15 cellular contexts compared by ENCODE assay signal in the genomic region with DNA sequence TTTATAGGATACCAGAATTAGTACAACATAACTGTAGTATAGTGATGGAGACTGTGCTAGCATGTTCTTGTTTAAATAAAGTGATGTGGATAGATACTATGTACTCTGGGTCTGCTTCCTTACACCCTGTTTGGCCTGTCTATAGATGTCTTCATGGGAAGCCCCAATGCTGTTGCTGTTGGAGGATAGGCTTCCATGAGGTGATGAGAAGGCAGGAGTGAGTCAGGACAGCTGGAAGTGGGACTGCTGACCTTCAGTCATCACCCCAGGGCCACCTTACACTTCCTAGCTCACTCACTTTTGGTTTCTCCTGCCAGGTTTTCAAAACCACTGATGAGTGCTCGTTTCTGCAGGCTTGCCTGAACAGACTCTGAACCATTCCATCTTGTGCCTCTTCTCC. TPM values are rescaled to one million over a fixed set of nuclear protein-coding genes. Genes with fewer than 3 reads are reported as not detected.
DNase-seq lines count a peak whose midpoint lies in the region; ATAC-seq and TF ChIP-seq lines count a peak whose summit lies in the region.
"Had no signal": no experiment of that assay in that cellular context is flagged by ENCODE, and none has a peak within 500 bp of the region (broad histone marks: within the 10 kb centered on the region; RNA-seq: fewer than 3 reads in every experiment).

No MANE protein-coding gene starts in this region.

- H3K27me3 ChIP-seq in osteoblast (ENCODE audit: insufficient read depth, low read length): no peaks in the 10 kb centered on the region

- peak overlapping the region; percentile 2 for H3K27ac ChIP-seq in osteoblast (ENCODE audit: low read depth, low read length)

- H3K9me3 ChIP-seq in osteoblast (ENCODE audit: low read depth, low read length): no peaks in the 10 kb centered on the region

- H2AFZ ChIP-seq in osteoblast (ENCODE audit: low read length): no peak overlapping the region

- H3K4me3 ChIP-seq in cardiac fibroblast (replicated peaks in 1 of 2; ENCODE audit: low read depth in 2 of 2, low read length in 2 of 2) (no peak overlapping the region), osteoblast (ENCODE audit: insufficient read depth, low read length) (no peak overlapping the region)
- H3K4me3 ChIP-seq: coronary artery had no signal

- peaks cover 20% of the 10 kb centered on the region for H3K79me2 ChIP-seq in osteoblast (ENCODE audit: insufficient read depth, low read length)

- no peaks in the 10 kb centered on the region for H4K20me1 ChIP-seq in osteoblast (ENCODE audit: insufficient read depth, low read length)

- H3K4me1 ChIP-seq in osteoblast (ENCODE audit: insufficient read depth, low read length): peaks cover 42% of the 10 kb centered on the region

- peak; percentile 67 for ATAC-seq in GM19395 (IDR thresholded peaks at IDR 0.05; ENCODE audit: unreplicated experiment)
- ATAC-seq in HG03432 (IDR thresholded peaks at IDR 0.05; ENCODE audit: unreplicated experiment): peak; percentile 63
- ATAC-seq in HG02763 (IDR thresholded peaks at IDR 0.05; ENCODE audit: unreplicated experiment): no peak

- TF ChIP-seq CTCF in cardiac fibroblast (IDR thresholded peaks at IDR 0.05; ENCODE audit: low read depth, low read length) (no peak), osteoblast (IDR thresholded peaks at IDR 0.05; ENCODE audit: extremely low read depth, low read depth, low read length) (no peak), GM10266 (IDR thresholded peaks at IDR 0.05; ENCODE audit: control insufficient read depth, insufficient read depth, low read depth, missing control alignments) (no peak)

- no peaks in the 10 kb centered on the region for H3K36me3 ChIP-seq in osteoblast (ENCODE audit: insufficient read depth, low read length)

- H3K4me2 ChIP-seq in osteoblast (ENCODE audit: insufficient read depth, low read length): no peak overlapping the region

- peak; percentile 33 to 68 for DNase-seq in cardiac fibroblast (ENCODE audit: low read depth in 2 of 2)
- DNase-seq in osteoblast (ENCODE audit: insufficient read length, low spot score, missing footprints): no peak
- DNase-seq in GM10266 (ENCODE audit: extremely low spot score): no peak
- no peak for DNase-seq in activated CD4-positive, alpha-beta T cell treated with anti-CD3 and anti-CD28 coated beads, Interleukin-2, amount 50 U/mL, for 48 hours
- DNase-seq: activated T-cell treated with anti-CD3 and anti-CD28 coated beads, Interleukin-2, amount 50 U/mL, for 48 hours; DMS53; naive B cell; NCI-H187 treated with DMSO at 0.1 percent for 48 hours; stimulated activated CD4-positive, alpha-beta T cell treated with anti-CD3 and anti-CD28 coated beads, Interleukin-15, amount 100 ng/mL, for 24 hours; stimulated activated naive B cell treated with anti-CD40 and anti-IgM and Interleukin-4, amounts not matched to agents 10 μg/mL and 1 μg/mL and 100 μg/mL, for 72 hours; T-helper 9 cell had no signal

RNA-seq across cellular contexts. Expression of gene KCTD4, which starts 4.2 kb away (rescaled TPM):
- under 0.01 TPM in 2 replicates for total RNA-seq in osteoblast

Comparison
In these comparisons a context has a peak if more than half of its experiments do, and no peak if none do; other contexts are left out.
1. DNase-seq: peak in cardiac fibroblast (2 of 2); none in osteoblast (single experiment), GM10266 (single experiment) and activated CD4-positive, alpha-beta T cell treated with anti-CD3 and anti-CD28 coated beads, Interleukin-2, amount 50 U/mL, for 48 hours (0 of 2).